Comparison of ENCODE assay signal across 8 cellular contexts in the genomic region with DNA sequence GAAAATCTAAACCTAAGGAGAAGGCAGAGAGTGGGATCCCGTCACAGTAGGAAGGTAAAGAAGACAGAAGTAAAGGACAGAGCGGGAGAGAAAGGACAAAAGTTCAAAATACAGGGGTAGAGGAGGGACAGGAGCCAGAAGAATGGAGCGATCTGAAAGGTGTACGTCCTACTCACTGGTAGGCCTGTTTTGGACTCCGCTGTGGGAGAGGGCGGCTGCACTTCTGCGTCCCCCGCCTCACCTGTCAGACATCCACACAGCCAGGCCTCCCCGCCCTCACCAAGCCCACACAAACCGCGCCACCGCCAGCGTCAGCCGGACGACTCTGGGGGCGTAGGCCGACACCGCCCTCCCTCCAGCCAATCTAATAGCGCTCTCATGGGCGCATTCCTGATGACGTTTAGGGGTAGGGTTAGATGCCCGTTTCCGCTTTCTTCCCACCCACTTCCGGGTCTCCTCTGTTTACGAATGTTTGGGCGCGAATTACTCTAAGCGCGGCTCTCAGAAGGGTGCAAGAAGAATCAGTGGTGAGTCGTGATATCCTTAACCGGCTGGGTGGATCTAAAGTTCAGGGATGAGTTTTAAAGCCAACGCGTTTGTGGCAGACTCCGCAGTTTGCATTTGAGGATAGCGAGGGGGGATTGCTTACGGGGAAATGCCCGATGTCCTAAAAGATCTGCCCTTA. TPM values are rescaled to one million over a fixed set of nuclear protein-coding genes. Genes with fewer than 3 reads are reported as not detected.
DNase-seq lines count a peak whose midpoint lies in the region; ATAC-seq lines count a peak whose summit lies in the region.

A gene with protein sequence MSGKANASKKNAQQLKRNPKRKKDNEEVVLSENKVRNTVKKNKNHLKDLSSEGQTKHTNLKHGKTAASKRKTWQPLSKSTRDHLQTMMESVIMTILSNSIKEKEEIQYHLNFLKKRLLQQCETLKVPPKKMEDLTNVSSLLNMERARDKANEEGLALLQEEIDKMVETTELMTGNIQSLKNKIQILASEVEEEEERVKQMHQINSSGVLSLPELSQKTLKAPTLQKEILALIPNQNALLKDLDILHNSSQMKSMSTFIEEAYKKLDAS (plus strand): TSS at position 444 of the 685 bp plus-strand sequence. CDS start 6,807 bp downstream, outside the sequence.
TSS of gene MMUT (minus strand) at position 327 of the 685 bp plus-strand sequence. CDS start 3,787 bp downstream, outside the sequence.

- CTCF ChIA-PET in CD8-positive, alpha-beta memory T cell (lab: Charles Lee): no interaction called here

- peak; percentile 98 for ATAC-seq in GM19468 (IDR thresholded peaks at IDR 0.05; ENCODE audit: extremely low read depth, unreplicated experiment)

- DNase-seq in CD8-positive, alpha-beta memory T cell: peak; percentile 83 to 94 (median 92)
- DNase-seq in HS-5 (ENCODE audit: low read depth): peak; percentile 81
- DNase-seq in NK-92 treated with Interleukin-12 subunit alpha and Interleukin-12 subunit beta, amount 100 ng/mL, for 24 hours (lab: John Stamatoyannopoulos, UW): peak; percentile 89
- DNase-seq in activated CD8-positive, alpha-beta memory T cell treated with anti-CD3 and anti-CD28 coated beads for 24 hours: peak; percentile 94
- DNase-seq in effector CD8-positive, alpha-beta T cell (lab: John Stamatoyannopoulos, UW): peak; percentile 80
- peak; percentile 94 to 97 for DNase-seq in lung microvascular endothelial cell (ENCODE audit: low read depth in 2 of 2)
- peak; percentile 77 to 86 (median 86) for DNase-seq in stimulated activated CD4-positive, alpha-beta T cell treated with anti-CD3 and anti-CD28 coated beads, TNF-alpha, amount 100 ng/mL, for 48 hours (ENCODE audit: low read depth in 3 of 3)

- POLR2A ChIA-PET in CD8-positive, alpha-beta memory T cell (lab: Charles Lee): no interaction called here

- peak within 1 kb of the TSS; percentile 71 to 100 (median 97) for H3K27ac Mint-ChIP-seq in CD8-positive, alpha-beta memory T cell

- H3K4me1 Mint-ChIP-seq in CD8-positive, alpha-beta memory T cell: peaks cover 38 to 60% (median 50%) of the 10 kb centered on the region in 3 donors

- H3K36me3 Mint-ChIP-seq in CD8-positive, alpha-beta memory T cell: peaks cover 0 to 18% (median 0%) of the 10 kb centered on the region in 3 donors

- H3K27me3 ChIP-seq in CD8-positive, alpha-beta memory T cell (ENCODE audit: insufficient read depth, low read length, poor library complexity, severe bottlenecking): no peaks in the 10 kb centered on the region

- H3K9me3 Mint-ChIP-seq in CD8-positive, alpha-beta memory T cell: no peaks in the 10 kb centered on the region

- peaks cover 3% of the 10 kb centered on the region for H3K36me3 ChIP-seq in CD8-positive, alpha-beta memory T cell (ENCODE audit: insufficient read depth, low read length)

- H3K4me3 ChIP-seq in CD8-positive, alpha-beta memory T cell (ENCODE audit: low read length): peak within 1 kb of the TSS; percentile 91

- peaks cover 0 to 1% of the 10 kb centered on the region in 2 donors for H3K27me3 Mint-ChIP-seq in CD8-positive, alpha-beta memory T cell

- H3K4me1 ChIP-seq in CD8-positive, alpha-beta memory T cell (ENCODE audit: insufficient read depth, low read length): peaks cover 11% of the 10 kb centered on the region

- no peaks in the 10 kb centered on the region for H3K9me3 ChIP-seq in CD8-positive, alpha-beta memory T cell (ENCODE audit: low read length)

- peak within 1 kb of the TSS; percentile 91 for H3K27ac ChIP-seq in CD8-positive, alpha-beta memory T cell (ENCODE audit: low read depth, low read length)

- H3K4me3 Mint-ChIP-seq in CD8-positive, alpha-beta memory T cell: peak within 1 kb of the TSS; percentile 91 to 98 (median 95)

RNA-seq across cellular contexts. Expression of the first gene that starts in this region (rescaled TPM):
- total RNA-seq in CD8-positive, alpha-beta memory T cell: 10 to 100 TPM; 17.3 to 19.7 TPM
- polyA plus RNA-seq in CD8-positive, alpha-beta memory T cell: 4.3 TPM
- 2.0 TPM in 2 replicates for total RNA-seq in lung microvascular endothelial cell

RNA-seq across cellular contexts. Expression of gene MMUT, which starts in this region (rescaled TPM):
- 10 to 100 TPM; 11.5 to 12.2 TPM for total RNA-seq in CD8-positive, alpha-beta memory T cell
- 10.2 TPM for polyA plus RNA-seq in CD8-positive, alpha-beta memory T cell
- total RNA-seq in lung microvascular endothelial cell: 10.2 and 10.9 TPM in 2 replicates

Comparison
In these comparisons a context has a peak if more than half of its experiments do, and no peak if none do; other contexts are left out.
1. Peak in every context shown above with its lines: DNase-seq, ATAC-seq, H3K4me3 ChIP-seq and H3K27ac ChIP-seq.